1 cellular context compared by ENCODE assay signal in the genomic region with DNA sequence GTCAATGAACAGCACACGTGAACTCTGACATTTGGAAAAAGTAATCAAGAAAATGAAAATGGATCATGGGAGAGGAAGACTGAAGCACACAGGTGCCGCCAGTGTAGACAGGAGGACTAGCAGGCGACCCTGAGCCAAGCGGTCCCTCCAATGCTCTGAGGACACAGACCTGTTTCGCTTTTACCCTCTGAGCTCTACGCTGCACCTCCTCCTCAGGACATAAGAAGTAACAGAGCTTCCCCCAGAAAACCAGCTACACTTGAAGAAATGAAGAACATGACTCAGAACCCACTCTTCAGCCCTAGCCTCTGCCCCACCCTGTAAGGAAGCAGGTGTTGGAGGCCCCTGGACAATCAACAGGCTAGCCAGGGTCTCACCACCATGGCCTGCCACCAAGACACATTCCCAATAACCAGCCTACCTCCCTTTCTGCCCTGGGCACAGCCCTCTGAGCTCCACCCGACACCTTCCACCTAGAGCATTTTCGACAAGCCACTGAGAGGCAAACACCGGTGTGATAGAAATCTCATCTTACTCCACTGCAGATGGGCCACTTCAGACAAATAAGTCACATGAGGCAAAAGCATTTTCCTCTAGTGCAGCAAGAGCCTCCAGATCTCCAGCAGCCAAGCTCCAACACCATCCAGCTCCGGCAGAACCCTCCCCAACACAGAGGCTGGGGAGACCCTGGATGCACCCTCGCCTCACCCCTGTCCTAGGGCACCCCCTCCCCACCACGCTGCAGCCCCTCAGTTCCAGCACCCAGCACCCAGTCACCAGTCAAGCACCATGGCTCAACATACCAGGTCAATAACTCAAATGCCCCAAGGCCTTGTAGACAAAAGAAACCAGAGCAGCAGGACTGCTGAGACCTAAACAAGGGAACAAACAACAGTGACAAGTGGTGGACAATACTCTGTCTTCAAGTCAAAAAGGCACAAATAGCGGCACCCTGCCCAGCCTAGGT.
TF ChIP-seq lines count a peak whose summit lies in the region.

No MANE protein-coding gene starts in this region.

TF ChIP-seq in GM23338, 12 proteins besides CTCF, POLR2A, EP300 and RAD21 (continued from another document):
- TF ChIP-seq CREB1 (CRISPR knock-in tag; IDR thresholded peaks at IDR 0.05; ENCODE audit: low read depth) = no peak
- TF ChIP-seq, protein P1, sequence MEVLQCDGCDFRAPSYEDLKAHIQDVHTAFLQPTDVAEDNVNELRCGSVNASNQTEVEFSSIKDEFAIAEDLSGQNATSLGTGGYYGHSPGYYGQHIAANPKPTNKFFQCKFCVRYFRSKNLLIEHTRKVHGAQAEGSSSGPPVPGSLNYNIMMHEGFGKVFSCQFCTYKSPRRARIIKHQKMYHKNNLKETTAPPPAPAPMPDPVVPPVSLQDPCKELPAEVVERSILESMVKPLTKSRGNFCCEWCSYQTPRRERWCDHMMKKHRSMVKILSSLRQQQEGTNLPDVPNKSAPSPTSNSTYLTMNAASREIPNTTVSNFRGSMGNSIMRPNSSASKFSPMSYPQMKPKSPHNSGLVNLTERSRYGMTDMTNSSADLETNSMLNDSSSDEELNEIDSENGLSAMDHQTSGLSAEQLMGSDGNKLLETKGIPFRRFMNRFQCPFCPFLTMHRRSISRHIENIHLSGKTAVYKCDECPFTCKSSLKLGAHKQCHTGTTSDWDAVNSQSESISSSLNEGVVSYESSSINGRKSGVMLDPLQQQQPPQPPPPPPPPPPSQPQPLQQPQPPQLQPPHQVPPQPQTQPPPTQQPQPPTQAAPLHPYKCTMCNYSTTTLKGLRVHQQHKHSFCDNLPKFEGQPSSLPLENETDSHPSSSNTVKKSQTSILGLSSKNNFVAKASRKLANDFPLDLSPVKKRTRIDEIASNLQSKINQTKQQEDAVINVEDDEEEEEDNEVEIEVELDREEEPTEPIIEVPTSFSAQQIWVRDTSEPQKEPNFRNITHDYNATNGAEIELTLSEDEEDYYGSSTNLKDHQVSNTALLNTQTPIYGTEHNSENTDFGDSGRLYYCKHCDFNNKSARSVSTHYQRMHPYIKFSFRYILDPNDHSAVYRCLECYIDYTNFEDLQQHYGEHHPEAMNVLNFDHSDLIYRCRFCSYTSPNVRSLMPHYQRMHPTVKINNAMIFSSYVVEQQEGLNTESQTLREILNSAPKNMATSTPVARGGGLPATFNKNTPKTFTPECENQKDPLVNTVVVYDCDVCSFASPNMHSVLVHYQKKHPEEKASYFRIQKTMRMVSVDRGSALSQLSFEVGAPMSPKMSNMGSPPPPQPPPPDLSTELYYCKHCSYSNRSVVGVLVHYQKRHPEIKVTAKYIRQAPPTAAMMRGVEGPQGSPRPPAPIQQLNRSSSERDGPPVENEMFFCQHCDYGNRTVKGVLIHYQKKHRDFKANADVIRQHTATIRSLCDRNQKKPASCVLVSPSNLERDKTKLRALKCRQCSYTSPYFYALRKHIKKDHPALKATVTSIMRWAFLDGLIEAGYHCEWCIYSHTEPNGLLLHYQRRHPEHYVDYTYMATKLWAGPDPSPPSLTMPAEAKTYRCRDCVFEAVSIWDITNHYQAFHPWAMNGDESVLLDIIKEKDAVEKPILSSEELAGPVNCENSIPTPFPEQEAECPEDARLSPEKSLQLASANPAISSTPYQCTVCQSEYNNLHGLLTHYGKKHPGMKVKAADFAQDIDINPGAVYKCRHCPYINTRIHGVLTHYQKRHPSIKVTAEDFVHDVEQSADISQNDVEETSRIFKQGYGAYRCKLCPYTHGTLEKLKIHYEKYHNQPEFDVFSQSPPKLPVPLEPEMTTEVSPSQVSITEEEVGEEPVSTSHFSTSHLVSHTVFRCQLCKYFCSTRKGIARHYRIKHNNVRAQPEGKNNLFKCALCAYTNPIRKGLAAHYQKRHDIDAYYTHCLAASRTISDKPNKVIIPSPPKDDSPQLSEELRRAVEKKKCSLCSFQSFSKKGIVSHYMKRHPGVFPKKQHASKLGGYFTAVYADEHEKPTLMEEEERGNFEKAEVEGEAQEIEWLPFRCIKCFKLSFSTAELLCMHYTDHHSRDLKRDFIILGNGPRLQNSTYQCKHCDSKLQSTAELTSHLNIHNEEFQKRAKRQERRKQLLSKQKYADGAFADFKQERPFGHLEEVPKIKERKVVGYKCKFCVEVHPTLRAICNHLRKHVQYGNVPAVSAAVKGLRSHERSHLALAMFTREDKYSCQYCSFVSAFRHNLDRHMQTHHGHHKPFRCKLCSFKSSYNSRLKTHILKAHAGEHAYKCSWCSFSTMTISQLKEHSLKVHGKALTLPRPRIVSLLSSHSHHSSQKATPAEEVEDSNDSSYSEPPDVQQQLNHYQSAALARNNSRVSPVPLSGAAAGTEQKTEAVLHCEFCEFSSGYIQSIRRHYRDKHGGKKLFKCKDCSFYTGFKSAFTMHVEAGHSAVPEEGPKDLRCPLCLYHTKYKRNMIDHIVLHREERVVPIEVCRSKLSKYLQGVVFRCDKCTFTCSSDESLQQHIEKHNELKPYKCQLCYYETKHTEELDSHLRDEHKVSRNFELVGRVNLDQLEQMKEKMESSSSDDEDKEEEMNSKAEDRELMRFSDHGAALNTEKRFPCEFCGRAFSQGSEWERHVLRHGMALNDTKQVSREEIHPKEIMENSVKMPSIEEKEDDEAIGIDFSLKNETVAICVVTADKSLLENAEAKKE (CRISPR knock-in tag; IDR thresholded peaks at IDR 0.05) = no peak
- TF ChIP-seq EZH2 (IDR thresholded peaks at IDR 0.05; ENCODE audit: low read depth, unreplicated experiment) = no peak
- TF ChIP-seq POLR2AphosphoS5 (IDR thresholded peaks at IDR 0.05; ENCODE audit: low read depth) = no peak
- TF ChIP-seq STAT1 (IDR thresholded peaks at IDR 0.05; ENCODE audit: unreplicated experiment) = no peak
- TF ChIP-seq, protein P2, sequence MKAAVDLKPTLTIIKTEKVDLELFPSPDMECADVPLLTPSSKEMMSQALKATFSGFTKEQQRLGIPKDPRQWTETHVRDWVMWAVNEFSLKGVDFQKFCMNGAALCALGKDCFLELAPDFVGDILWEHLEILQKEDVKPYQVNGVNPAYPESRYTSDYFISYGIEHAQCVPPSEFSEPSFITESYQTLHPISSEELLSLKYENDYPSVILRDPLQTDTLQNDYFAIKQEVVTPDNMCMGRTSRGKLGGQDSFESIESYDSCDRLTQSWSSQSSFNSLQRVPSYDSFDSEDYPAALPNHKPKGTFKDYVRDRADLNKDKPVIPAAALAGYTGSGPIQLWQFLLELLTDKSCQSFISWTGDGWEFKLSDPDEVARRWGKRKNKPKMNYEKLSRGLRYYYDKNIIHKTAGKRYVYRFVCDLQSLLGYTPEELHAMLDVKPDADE (IDR thresholded peaks at IDR 0.05) = no peak
- TF ChIP-seq ZNF331 (CRISPR knock-in tag; IDR thresholded peaks at IDR 0.05; ENCODE audit: low read depth) = no peak
- TF ChIP-seq ZNF114 (CRISPR knock-in tag; IDR thresholded peaks at IDR 0.05) = no peak
- no peak for TF ChIP-seq JUNB (IDR thresholded peaks at IDR 0.05; ENCODE audit: unreplicated experiment)
- TF ChIP-seq NANOG (IDR thresholded peaks at IDR 0.05; ENCODE audit: borderline replicate concordance) = no peak
TF ChIP-seq in GM23338: peak in this region for 0.
